In genomic region chr18:23938046-23938756, GRCh38 we compare ENCODE assay signal across 13 cellular contexts.
DNase-seq lines count a peak whose midpoint lies in the region; ATAC-seq and TF ChIP-seq lines count a peak whose summit lies in the region.
"Had no signal": no experiment of that assay in that cellular context is flagged by ENCODE, and none has a peak within 500 bp of the region (broad histone marks: within the 10 kb centered on the region; RNA-seq: fewer than 3 reads in every experiment).

No MANE protein-coding gene starts in this region.

- 94% methylated on average over 7 of the region's 11 CpGs for WGBS in right lobe of liver (ENCODE audit: insufficient coverage, low coverage, low lambda C conversion rate, missing lambda C conversion rate)

- peaks cover 11% of the 10 kb centered on the region for H3K27me3 Mint-ChIP-seq in activated CD4-positive, alpha-beta T cell treated with anti-CD3 and anti-CD28 coated beads for 36 hours
- H3K27me3 Mint-ChIP-seq in GM23338 (ENCODE audit: insufficient read depth, low read depth, poor library complexity) (peaks cover 6% of the 10 kb centered on the region), naive B cell (no peaks in the 10 kb centered on the region)
- peaks cover 34% of the 10 kb centered on the region for H3K27me3 Mint-ChIP-seq in T-helper 2 cell treated with Interferon-gamma antibody and Interleukin-4, amounts not matched to agents 5 μg/mL and 100 μg/mL, for 36 hours (ENCODE audit: low read depth)

- H3K4me1 ChIP-seq in GM23338 (ENCODE audit: insufficient read depth) (peaks cover 6% of the 10 kb centered on the region), right lobe of liver (no peaks in the 10 kb centered on the region)
- H3K4me1 ChIP-seq: breast epithelium, tibial nerve had no signal

- intact Hi-C loops in activated CD4-positive, alpha-beta T cell treated with anti-CD3 and anti-CD28 coated beads for 36 hours (cut with DNase I, micrococcal nuclease) = no loop called here
- intact Hi-C loops in right lobe of liver (cut with DNase I) = no loop called here

- no peaks in the 10 kb centered on the region for H4K20me1 ChIP-seq in GM23338 (replicated peaks; ENCODE audit: insufficient read depth)

- no peaks in the 10 kb centered on the region for H3K9me3 Mint-ChIP-seq in activated CD4-positive, alpha-beta T cell treated with anti-CD3 and anti-CD28 coated beads for 36 hours (ENCODE audit: low read depth)
- no peaks in the 10 kb centered on the region for H3K9me3 Mint-ChIP-seq in GM23338
- H3K9me3 Mint-ChIP-seq in T-helper 2 cell treated with Interferon-gamma antibody and Interleukin-4, amounts not matched to agents 5 μg/mL and 100 μg/mL, for 36 hours = no peaks in the 10 kb centered on the region
- no peaks in the 10 kb centered on the region for H3K9me3 Mint-ChIP-seq in naive B cell

- H3K27ac Mint-ChIP-seq in activated CD4-positive, alpha-beta T cell treated with anti-CD3 and anti-CD28 coated beads for 36 hours = no peak overlapping the region
- no peak overlapping the region for H3K27ac Mint-ChIP-seq in GM23338
- peak overlapping the region; percentile 60 for H3K27ac Mint-ChIP-seq in T-helper 2 cell treated with Interferon-gamma antibody and Interleukin-4, amounts not matched to agents 5 μg/mL and 100 μg/mL, for 36 hours
- peak overlapping the region in 4 of 6 donors; percentile 35 to 87 (median 74) for H3K27ac Mint-ChIP-seq in naive B cell

- H3K36me3 Mint-ChIP-seq in activated CD4-positive, alpha-beta T cell treated with anti-CD3 and anti-CD28 coated beads for 36 hours (ENCODE audit: low read depth) = no peaks in the 10 kb centered on the region
- H3K36me3 Mint-ChIP-seq in GM23338 (ENCODE audit: low read depth) (no peaks in the 10 kb centered on the region), naive B cell (no peaks in the 10 kb centered on the region)
- no peaks in the 10 kb centered on the region for H3K36me3 Mint-ChIP-seq in T-helper 2 cell treated with Interferon-gamma antibody and Interleukin-4, amounts not matched to agents 5 μg/mL and 100 μg/mL, for 36 hours (ENCODE audit: low read depth)

- H3K9me3 ChIP-seq in right lobe of liver = no peaks in the 10 kb centered on the region
- H3K9me3 ChIP-seq: breast epithelium, left lung, tibial nerve had no signal

- peak; percentile 25 for DNase-seq in activated CD4-positive, alpha-beta T cell treated with anti-CD3 and anti-CD28 coated beads for 36 hours
- no peak for DNase-seq in activated CD4-positive, alpha-beta T cell treated with anti-CD3 and anti-CD28 coated beads, Interleukin-2, amount 50 U/mL, for 4 hours
- DNase-seq in GM23338 (ENCODE audit: low spot score) (no peak), naive B cell (no peak), right lobe of liver (no peak), foreskin melanocyte (no peak)
- no peak for DNase-seq in T-helper 2 cell treated with Interferon-gamma antibody and Interleukin-4, amounts not matched to agents 5 μg/mL and 100 μg/mL, for 36 hours (ENCODE audit: low spot score)
- DNase-seq: erythroblast had no signal

- 0 out of 2 replicates have a peak overlapping the region, but pooled peaks have one; percentile 69 for H2AFZ ChIP-seq in GM23338
- H2AFZ ChIP-seq: hepatocyte had no signal

- no peak for TF ChIP-seq CTCF in GM23338 (conservative IDR thresholded peaks at IDR 0.05; ENCODE audit: low read depth in 2 of 2)
- no peak for TF ChIP-seq CTCF in right lobe of liver (IDR thresholded peaks at IDR 0.05)

- TF ChIP-seq POLR2A in right lobe of liver (IDR thresholded peaks at IDR 0.05) = no peak

- H3K9me2 ChIP-seq in GM23338 (ENCODE audit: insufficient read depth) = peaks cover 10% of the 10 kb centered on the region; the same call in 1 of the 2 replicates

- no peak overlapping the region for H3K4me2 ChIP-seq in GM23338
- H3K4me2 ChIP-seq: hepatocyte had no signal

- no peaks in the 10 kb centered on the region for H3K27me3 ChIP-seq in GM23338 (ENCODE audit: insufficient read depth)
- H3K27me3 ChIP-seq in right lobe of liver = no peaks in the 10 kb centered on the region
- H3K27me3 ChIP-seq: breast epithelium, hepatocyte, left lung, tibial nerve had no signal

- H3K79me2 ChIP-seq in GM23338 (replicated peaks; ENCODE audit: insufficient read depth) = no peaks in the 10 kb centered on the region
- H3K79me2 ChIP-seq: hepatocyte had no signal

- 0 out of 2 replicates have a peak, but pooled peaks cover 3% of the 10 kb centered on the region for H3F3A ChIP-seq in GM23338 (replicated peaks; ENCODE audit: low read depth)

- H3K36me3 ChIP-seq in GM23338 (ENCODE audit: insufficient read depth) (no peaks in the 10 kb centered on the region), right lobe of liver (no peaks in the 10 kb centered on the region)
- H3K36me3 ChIP-seq: breast epithelium, left lung had no signal

- H3K27ac ChIP-seq in GM23338 (ENCODE audit: low read depth) (no peak overlapping the region), right lobe of liver (no peak overlapping the region)
- H3K27ac ChIP-seq: breast epithelium, hepatocyte, left lung, tibial nerve had no signal

- peak; percentile 54 for ATAC-seq in activated CD4-positive, alpha-beta T cell treated with anti-CD3 and anti-CD28 coated beads for 36 hours
- ATAC-seq in GM23338 = no peak; the same call in 2 of the 3 replicates
- no peak for ATAC-seq in naive B cell (ENCODE audit: low read depth in 2 of 2)
- no peak for ATAC-seq in right lobe of liver
- no peak for ATAC-seq in GM21515 (IDR thresholded peaks at IDR 0.05; ENCODE audit: unreplicated experiment)

- H3K4me3 ChIP-seq in GM23338 = no peak overlapping the region
- no peak overlapping the region for H3K4me3 ChIP-seq in right lobe of liver
- H3K4me3 ChIP-seq: breast epithelium, hepatocyte, left lung, tibial nerve had no signal

- CTCF ChIA-PET in activated CD4-positive, alpha-beta T cell treated with anti-CD3 and anti-CD28 coated beads for 36 hours (lab: Charles Lee) = interaction anchor here (0.5 kb wide), 1 partner anchor 48 kb away, joined by 3 read pairs; no protein-coding TSS in a partner anchor

- no peak overlapping the region for H3K4me3 Mint-ChIP-seq in activated CD4-positive, alpha-beta T cell treated with anti-CD3 and anti-CD28 coated beads for 36 hours
- H3K4me3 Mint-ChIP-seq in GM23338 (no peak overlapping the region), naive B cell (peak overlapping the region in 2 of 8 donors; percentile 38 to 66)
- H3K4me3 Mint-ChIP-seq in T-helper 2 cell treated with Interferon-gamma antibody and Interleukin-4, amounts not matched to agents 5 μg/mL and 100 μg/mL, for 36 hours = peak overlapping the region; percentile 72

- peaks cover 50% of the 10 kb centered on the region for H3K4me1 Mint-ChIP-seq in activated CD4-positive, alpha-beta T cell treated with anti-CD3 and anti-CD28 coated beads for 36 hours
- H3K4me1 Mint-ChIP-seq in GM23338 = peaks cover 5% of the 10 kb centered on the region
- H3K4me1 Mint-ChIP-seq in T-helper 2 cell treated with Interferon-gamma antibody and Interleukin-4, amounts not matched to agents 5 μg/mL and 100 μg/mL, for 36 hours (ENCODE audit: low read depth) = peaks cover 69% of the 10 kb centered on the region
- H3K4me1 Mint-ChIP-seq in naive B cell = peaks cover 32 to 42% (median 36%) of the 10 kb centered on the region in 3 donors

- POLR2A ChIA-PET in activated CD4-positive, alpha-beta T cell treated with anti-CD3 and anti-CD28 coated beads for 36 hours (lab: Charles Lee) = no interaction called here

TF ChIP-seq in GM23338, 12 proteins besides CTCF, POLR2A, EP300 and RAD21 (continues in another document):
- TF ChIP-seq ETS1 (IDR thresholded peaks at IDR 0.05) (no peak), EZH2phosphoT487 (IDR thresholded peaks at IDR 0.05; ENCODE audit: unreplicated experiment) (no peak), ZNF114 (CRISPR knock-in tag; IDR thresholded peaks at IDR 0.05) (no peak)

Comparison
In these comparisons a context has a peak if more than half of its experiments do, and no peak if none do; other contexts are left out.
1. H3K27ac Mint-ChIP-seq: peak in T-helper 2 cell treated with Interferon-gamma antibody and Interleukin-4, amounts not matched to agents 5 μg/mL and 100 μg/mL, for 36 hours (single experiment) and naive B cell (4 of 6); none in activated CD4-positive, alpha-beta T cell treated with anti-CD3 and anti-CD28 coated beads for 36 hours (single experiment) and GM23338 (single experiment).